15 cellular contexts compared by ENCODE assay signal in genomic region chr2:215657844-215658243, GRCh38.
DNase-seq lines count a peak whose midpoint lies in the region; ATAC-seq, FAIRE-seq and TF ChIP-seq lines count a peak whose summit lies in the region.
"Had no signal": no experiment of that assay in that cellular context is flagged by ENCODE, and none has a peak within 500 bp of the region (broad histone marks: within the 10 kb centered on the region; RNA-seq: fewer than 3 reads in every experiment).

No MANE protein-coding gene starts in this region.

- H3K4me3 ChIP-seq in BJ (ENCODE audit: low read depth, low read length): no peak overlapping the region
- no peak overlapping the region for H3K4me3 ChIP-seq in RWPE2 (ENCODE audit: severe bottlenecking)
- H3K4me3 ChIP-seq in right atrium auricular region: no peak overlapping the region
- no peak overlapping the region for H3K4me3 ChIP-seq in small intestine (ENCODE audit: low read depth in 1 of 2, low read length in 2 of 2)
- H3K4me3 ChIP-seq: suprapubic skin had no signal

- H3K36me3 ChIP-seq in BJ (ENCODE audit: control insufficient read depth, insufficient read depth, low read length) (no peaks in the 10 kb centered on the region), RWPE2 (ENCODE audit: low read depth) (no peaks in the 10 kb centered on the region), right atrium auricular region (no peaks in the 10 kb centered on the region), small intestine (ENCODE audit: control insufficient read depth in 2 of 2, insufficient read depth in 2 of 2, low read length in 2 of 2) (no peaks in the 10 kb centered on the region)
- H3K36me3 ChIP-seq: suprapubic skin had no signal

- H3K27ac ChIP-seq in RWPE2 (ENCODE audit: poor library complexity, severe bottlenecking) (peak overlapping the region; percentile 18), right atrium auricular region (no peak overlapping the region), small intestine (ENCODE audit: low read depth in 1 of 2, low read length in 1 of 2) (no peak overlapping the region)
- H3K27ac ChIP-seq: suprapubic skin had no signal

- no peaks in the 10 kb centered on the region for H3K27me3 ChIP-seq in BJ (ENCODE audit: control insufficient read depth, insufficient read depth, low read length)
- no peaks in the 10 kb centered on the region for H3K27me3 ChIP-seq in RWPE2 (ENCODE audit: insufficient read depth, poor library complexity, severe bottlenecking)
- no peaks in the 10 kb centered on the region for H3K27me3 ChIP-seq in right atrium auricular region
- no peaks in the 10 kb centered on the region for H3K27me3 ChIP-seq in small intestine (ENCODE audit: control insufficient read depth in 2 of 2, insufficient read depth in 2 of 2, low read length in 2 of 2)
- H3K27me3 ChIP-seq: suprapubic skin had no signal

- ATAC-seq in RWPE2 (ENCODE audit: low read depth): peak; percentile 90
- ATAC-seq in GM18861 (IDR thresholded peaks at IDR 0.05; ENCODE audit: unreplicated experiment): no peak
- ATAC-seq: HCT116, left lobe of liver had no signal

- DNase-seq in BJ (ENCODE audit: low read depth): peak; percentile 62
- no peak for DNase-seq in RWPE2 (ENCODE audit: low spot score)
- DNase-seq in fibroblast of peridontal ligament (ENCODE audit: extremely low read depth): peak; percentile 98
- DNase-seq in pons (ENCODE audit: low spot score): peak; percentile 62
- DNase-seq in NCI-H1436 (lab: John Stamatoyannopoulos, UW): no peak
- no peak for DNase-seq in right atrium auricular region (ENCODE audit: low spot score)
- DNase-seq in small intestine: no peak
- DNase-seq: activated CD8-positive, alpha-beta memory T cell treated with anti-CD3 and anti-CD28 coated beads, Interleukin-2, amount 50 U/mL, for 48 hours; cortex of kidney; NCI-H2171; stimulated activated CD4-positive, alpha-beta T cell treated with anti-CD3 and anti-CD28 coated beads, Interleukin-15, amount 100 ng/mL, for 24 hours had no signal

- no peak for TF ChIP-seq CTCF in BJ (IDR thresholded peaks at IDR 0.05; ENCODE audit: insufficient read depth, low read depth, low read length)
- peak; percentile 16 for TF ChIP-seq CTCF in RWPE2 (IDR thresholded peaks at IDR 0.05; ENCODE audit: poor library complexity, severe bottlenecking)
- TF ChIP-seq CTCF in right atrium auricular region (IDR thresholded peaks at IDR 0.05): no peak

- H3K4me1 ChIP-seq in RWPE2 (ENCODE audit: insufficient read depth, poor library complexity, severe bottlenecking) (peaks cover 8% of the 10 kb centered on the region), right atrium auricular region (no peaks in the 10 kb centered on the region), small intestine (ENCODE audit: control insufficient read depth in 2 of 2, insufficient read depth in 1 of 2, low read depth in 1 of 2, low read length in 1 of 2) (no peaks in the 10 kb centered on the region)
- H3K4me1 ChIP-seq: suprapubic skin had no signal

- WGBS in small intestine, 3 donors: 61 to 73% (median 65%) methylated on average over 5 of the region's 5 CpGs

- FAIRE-seq in small intestine (lab: Jason Lieb, UNC): no peak

- CTCF ChIA-PET in BJ (lab: Yijun Ruan, JAX): no interaction called here

- H3K9me3 ChIP-seq in RWPE2 (ENCODE audit: severe bottlenecking) (no peaks in the 10 kb centered on the region), right atrium auricular region (no peaks in the 10 kb centered on the region), small intestine (ENCODE audit: control insufficient read depth, low read depth) (no peaks in the 10 kb centered on the region)
- H3K9me3 ChIP-seq: suprapubic skin had no signal

- POLR2A ChIA-PET in BJ (lab: Charles Lee): no interaction called here

Comparison
In these comparisons a context has a peak if more than half of its experiments do, and no peak if none do; other contexts are left out.
1. DNase-seq: peak in BJ (single experiment), fibroblast of peridontal ligament (single experiment) and pons (single experiment); none in RWPE2 (single experiment), NCI-H1436 (single experiment), right atrium auricular region (single experiment) and small intestine (single experiment).